Comparison of ENCODE assay signal across 2 cellular contexts in genomic region chr1:12618661-12619395, GRCh38.
TF ChIP-seq lines count a peak whose summit lies in the region.

No MANE protein-coding gene starts in this region.

TF ChIP-seq in HCT116, 20 proteins besides CTCF, POLR2A, EP300 and RAD21 (continued from another document):
- TF ChIP-seq ZBTB33 (IDR thresholded peaks at IDR 0.05; ENCODE audit: extremely low read depth, insufficient replicate concordance, low read length) (peak; percentile 59), YY1 (IDR thresholded peaks at IDR 0.05; ENCODE audit: extremely low read depth, insufficient replicate concordance, low read depth, low read length) (peak; percentile 73), POLR2AphosphoS5 (IDR thresholded peaks at IDR 0.05; ENCODE audit: low read depth, low read length) (peak; percentile 91)

TF ChIP-seq in SK-N-SH, 30 proteins besides CTCF, POLR2A, EP300 and RAD21 (continued from another document):
- TF ChIP-seq PBX3 (IDR thresholded peaks at IDR 0.05): peak; percentile 52; the same call in 1 of the 2 replicates
- TF ChIP-seq YY1 (IDR thresholded peaks at IDR 0.05; ENCODE audit: low read depth): no peak
- no peak for TF ChIP-seq RFX5 (IDR thresholded peaks at IDR 0.05; ENCODE audit: low read length)
- no peak for TF ChIP-seq USF2 (IDR thresholded peaks at IDR 0.05; ENCODE audit: borderline replicate concordance, low read depth, low read length)
- TF ChIP-seq MAX (IDR thresholded peaks at IDR 0.05; ENCODE audit: low read depth): peak; percentile 73
- no peak for TF ChIP-seq SIN3A (IDR thresholded peaks at IDR 0.05; ENCODE audit: borderline replicate concordance, low read depth, low read length)
- TF ChIP-seq JUND (IDR thresholded peaks at IDR 0.05): peak; percentile 69; the same call in 1 of the 2 replicates
- TF ChIP-seq TEAD4 (IDR thresholded peaks at IDR 0.05; ENCODE audit: borderline replicate concordance, insufficient read depth): peak; percentile 63; the same call in 1 of the 2 replicates
- TF ChIP-seq GATA2 (CRISPR knock-in tag; IDR thresholded peaks at IDR 0.05): no peak
- TF ChIP-seq TCF12 (IDR thresholded peaks at IDR 0.05): peak; percentile 61
- TF ChIP-seq EZH2phosphoT487 (IDR thresholded peaks at IDR 0.05; ENCODE audit: borderline replicate concordance, low read depth): no peak
- TF ChIP-seq MXI1 (IDR thresholded peaks at IDR 0.05; ENCODE audit: low read depth, low read length): no peak
- peak; percentile 96 for TF ChIP-seq RXRA (IDR thresholded peaks at IDR 0.05; ENCODE audit: borderline replicate concordance, low read depth)
- TF ChIP-seq REST (IDR thresholded peaks at IDR 0.05; ENCODE audit: low read depth, low read length): no peak; the same call in 1 of the 2 replicates
- TF ChIP-seq MEF2A (IDR thresholded peaks at IDR 0.05; ENCODE audit: borderline replicate concordance, low read depth): peak; percentile 80; the same call in 1 of the 2 replicates
- no peak for TF ChIP-seq IRF3 (IDR thresholded peaks at IDR 0.05; ENCODE audit: low read depth, low read length)
- TF ChIP-seq RCOR1 (IDR thresholded peaks at IDR 0.05; ENCODE audit: low read length): no peak
- TF ChIP-seq FOXJ3 (CRISPR knock-in tag; IDR thresholded peaks at IDR 0.05): no peak
- peak; percentile 22; the same call in 1 of the 2 replicates for TF ChIP-seq NFIC (IDR thresholded peaks at IDR 0.05; ENCODE audit: borderline replicate concordance)
- peak; percentile 45 for TF ChIP-seq ELF1 (IDR thresholded peaks at IDR 0.05)
- no peak for TF ChIP-seq USF1 (IDR thresholded peaks at IDR 0.05; ENCODE audit: borderline replicate concordance, low read depth)
- peak; percentile 14; the same call in 1 of the 2 replicates for TF ChIP-seq TAF1 (IDR thresholded peaks at IDR 0.05; ENCODE audit: borderline replicate concordance, low read depth, low read length)
- no peak for TF ChIP-seq NRF1 (IDR thresholded peaks at IDR 0.05; ENCODE audit: low read depth, low read length)
- peak; percentile 54; the same call in 1 of the 2 replicates for TF ChIP-seq POLR2AphosphoS5 (IDR thresholded peaks at IDR 0.05; ENCODE audit: low read depth, low read length)
- TF ChIP-seq GABPA (IDR thresholded peaks at IDR 0.05; ENCODE audit: low read depth): no peak; the same call in 1 of the 2 replicates
